In genomic region chr10:117927871-117928270, GRCh38 we compare ENCODE assay signal across 8 cellular contexts.
"Had no signal": no experiment of that assay in that cellular context is flagged by ENCODE, and none has a peak within 500 bp of the region (broad histone marks: within the 10 kb centered on the region; RNA-seq: fewer than 3 reads in every experiment).

No MANE protein-coding gene starts in this region.

- H3K27ac ChIP-seq: KMS-11 had no signal

- H3K4me2 ChIP-seq: KMS-11 had no signal

- H3K9ac ChIP-seq: KMS-11 had no signal

- FAIRE-seq: H54, HTR-8/SVneo had no signal

- DNase-seq: GOT3, H9, HCEC 1CT, Karpas-422, KBM-7 had no signal
